Comparison of ENCODE assay signal across 23 cellular contexts in genomic region chr4:88830576-88830975, GRCh38.
"Had no signal": no experiment of that assay in that cellular context is flagged by ENCODE, and none has a peak within 500 bp of the region (broad histone marks: within the 10 kb centered on the region; RNA-seq: fewer than 3 reads in every experiment).

No MANE protein-coding gene starts in this region.

- H3K9me3 ChIP-seq: MG63, Peyer's patch had no signal

- H3K4me3 ChIP-seq: MG63, Peyer's patch had no signal

- ATAC-seq: T-helper 17 cell, WTC11 had no signal

- H3K36me3 ChIP-seq: brain microvascular endothelial cell, MG63, Peyer's patch had no signal

- H3K27me3 ChIP-seq: brain microvascular endothelial cell, MG63, Peyer's patch had no signal

- H3K9me3 Mint-ChIP-seq: activated CD4-positive, alpha-beta memory T cell treated with anti-CD3 and anti-CD28 coated beads for 36 hours; activated CD4-positive, alpha-beta T cell treated with anti-CD3 and anti-CD28 coated beads, Interleukin-2, amount 10 ng/mL, durations not matched to agents 7 days and 5 days; activated naive CD4-positive, alpha-beta T cell treated with anti-CD3 and anti-CD28 coated beads, Interleukin-2, amount 10 ng/mL, durations not matched to agents 7 days and 5 days; activated naive CD8-positive, alpha-beta T cell treated with anti-CD3 and anti-CD28 coated beads for 36 hours; activated T-helper 2 cell treated with anti-CD3 and anti-CD28 coated beads, Interferon-gamma antibody, Interleukin-2, Interleukin-4, amounts not matched to agents 10 μg/mL and 5 μg/mL and 100 μg/mL, durations not matched to agents 14 hours and 24 hours and 36 hours had no signal

- H3K36me3 Mint-ChIP-seq: activated CD4-positive, alpha-beta memory T cell treated with anti-CD3 and anti-CD28 coated beads for 36 hours; activated naive CD8-positive, alpha-beta T cell treated with anti-CD3 and anti-CD28 coated beads for 36 hours had no signal

- DNase-seq: activated CD4-positive, alpha-beta memory T cell treated with anti-CD3 and anti-CD28 coated beads for 36 hours; activated CD4-positive, alpha-beta T cell treated with anti-CD3 and anti-CD28 coated beads, Interleukin-2, amount 10 ng/mL, durations not matched to agents 7 days and 5 days; activated CD4-positive, CD25-positive, alpha-beta regulatory T cell treated with anti-CD3 and anti-CD28 coated beads, Interleukin-2, amount 50 U/mL, for 72 hours; activated gamma-delta T cell treated with Interleukin-2 at 50 U/mL for 16 hours; activated naive CD4-positive, alpha-beta T cell treated with anti-CD3 and anti-CD28 coated beads, Interleukin-2, amount 10 ng/mL, durations not matched to agents 7 days and 5 days; activated naive CD8-positive, alpha-beta T cell treated with anti-CD3 and anti-CD28 coated beads for 36 hours; activated T-cell treated with anti-CD3 and anti-CD28 coated beads for 4 hours; activated T-cell treated with anti-CD3 and anti-CD28 coated beads, Interleukin-2, amount 50 U/mL, for 48 hours; brain microvascular endothelial cell; MG63; MV-4-11; NCI-H1092 treated with DMSO at 0.1 percent for 48 hours; NCI-H1417 treated with DMSO at 0.1 percent for 48 hours; NCI-H1694; NCI-H2081; NCI-H446; Peyer's patch; SHP77 treated with DMSO at 0.1 percent for 48 hours; T-helper 17 cell; T-helper 9 cell had no signal

- H3K4me3 Mint-ChIP-seq: activated CD4-positive, alpha-beta memory T cell treated with anti-CD3 and anti-CD28 coated beads for 36 hours; activated CD4-positive, alpha-beta T cell treated with anti-CD3 and anti-CD28 coated beads, Interleukin-2, amount 10 ng/mL, durations not matched to agents 7 days and 5 days; activated naive CD4-positive, alpha-beta T cell treated with anti-CD3 and anti-CD28 coated beads, Interleukin-2, amount 10 ng/mL, durations not matched to agents 7 days and 5 days; activated naive CD8-positive, alpha-beta T cell treated with anti-CD3 and anti-CD28 coated beads for 36 hours; T-helper 17 cell; WTC11 had no signal

- H3K27ac Mint-ChIP-seq: activated CD4-positive, alpha-beta memory T cell treated with anti-CD3 and anti-CD28 coated beads for 36 hours; activated CD4-positive, alpha-beta T cell treated with anti-CD3 and anti-CD28 coated beads, Interleukin-2, amount 10 ng/mL, durations not matched to agents 7 days and 5 days; activated naive CD4-positive, alpha-beta T cell treated with anti-CD3 and anti-CD28 coated beads, Interleukin-2, amount 10 ng/mL, durations not matched to agents 7 days and 5 days; activated naive CD8-positive, alpha-beta T cell treated with anti-CD3 and anti-CD28 coated beads for 36 hours; activated T-helper 2 cell treated with anti-CD3 and anti-CD28 coated beads, Interferon-gamma antibody, Interleukin-2, Interleukin-4, amounts not matched to agents 10 μg/mL and 5 μg/mL and 100 μg/mL, durations not matched to agents 14 hours and 24 hours and 36 hours; T-helper 17 cell; WTC11 had no signal

- H3K27ac ChIP-seq: brain microvascular endothelial cell, Peyer's patch, RWPE1 had no signal

- H3K27me3 Mint-ChIP-seq: activated CD4-positive, alpha-beta memory T cell treated with anti-CD3 and anti-CD28 coated beads for 36 hours; activated naive CD4-positive, alpha-beta T cell treated with anti-CD3 and anti-CD28 coated beads, Interleukin-2, amount 10 ng/mL, durations not matched to agents 7 days and 5 days; activated naive CD8-positive, alpha-beta T cell treated with anti-CD3 and anti-CD28 coated beads for 36 hours; T-helper 17 cell had no signal

- H3K4me1 Mint-ChIP-seq: activated naive CD8-positive, alpha-beta T cell treated with anti-CD3 and anti-CD28 coated beads for 36 hours; WTC11 had no signal

- H3K4me1 ChIP-seq: Peyer's patch had no signal
